Comparison of ENCODE assay signal across 9 cellular contexts in the genomic region with DNA sequence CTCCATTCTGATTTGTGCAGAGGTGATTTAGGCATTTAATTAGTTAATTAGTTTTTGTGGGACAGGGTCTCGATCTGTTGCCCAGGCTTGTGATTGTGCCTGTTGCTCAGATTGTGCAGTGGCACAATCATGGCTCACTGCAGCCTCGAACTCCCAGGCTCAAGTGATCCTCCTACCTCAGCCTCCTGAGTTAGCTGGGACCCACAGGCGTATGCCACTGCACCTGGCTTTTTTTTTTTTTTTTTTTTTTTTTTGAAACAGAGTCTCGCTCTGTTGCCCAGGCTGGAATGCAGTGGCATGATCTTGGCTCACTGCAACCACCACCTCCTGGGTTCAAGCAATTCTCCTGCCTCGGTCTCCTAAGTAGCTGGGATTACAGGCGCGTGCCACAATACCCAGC. TPM values are rescaled to one million over a fixed set of nuclear protein-coding genes. Genes with fewer than 3 reads are reported as not detected.
DNase-seq lines count a peak whose midpoint lies in the region; ATAC-seq, FAIRE-seq and TF ChIP-seq lines count a peak whose summit lies in the region.
"Not testable (repeated sequence)": the region's sequence is repeated elsewhere in the genome, so short reads cannot be mapped to it uniquely, and the experiment has no call there.
"Had no signal": no experiment of that assay in that cellular context is flagged by ENCODE, and none has a peak within 500 bp of the region (broad histone marks: within the 10 kb centered on the region; RNA-seq: fewer than 3 reads in every experiment).

No MANE protein-coding gene starts in this region.

- not testable (repeated sequence) for H3K9me3 Mint-ChIP-seq in nephron progenitor cell; stimulated activated memory B cell treated with anti-CD40 and anti-IgM and Interleukin-4, amounts not matched to agents 10 μg/mL and 1 μg/mL and 100 μg/mL, for 72 hours

- H3K4me1 ChIP-seq in BLaER1: peaks cover 67% of the 10 kb centered on the region
- peaks cover 38% of the 10 kb centered on the region for H3K4me1 ChIP-seq in DOHH2 (ENCODE audit: control insufficient read depth, low read length)
- H3K4me1 ChIP-seq in NT2/D1 (ENCODE audit: insufficient read depth, insufficient read length): peaks cover 11% of the 10 kb centered on the region
- peaks cover 46 to 67% of the 10 kb centered on the region in 2 experiments for H3K4me1 ChIP-seq in K562 (replicated peaks in 1 of 2; ENCODE audit: control insufficient read depth in 2 of 2, insufficient read depth in 2 of 2, low read length in 2 of 2)

- not testable (repeated sequence) for H3K36me3 Mint-ChIP-seq in nephron progenitor cell (ENCODE audit: low read depth); stimulated activated memory B cell treated with anti-CD40 and anti-IgM and Interleukin-4, amounts not matched to agents 10 μg/mL and 1 μg/mL and 100 μg/mL, for 72 hours

- not testable (repeated sequence) for DNase-seq in NT2/D1 (ENCODE audit: low read depth, low spot score); K562 (ENCODE audit: extremely low read depth in 1 of 4, low spot score in 3 of 4); nephron progenitor cell

- H3K9me2 ChIP-seq in DOHH2 (replicated peaks; ENCODE audit: control insufficient read depth, low read length); SU-DHL-6 (replicated peaks; ENCODE audit: insufficient read depth, low read length): not testable (repeated sequence)

- H3K27ac Mint-ChIP-seq in nephron progenitor cell: peak overlapping the region; percentile 91
- peak overlapping the region; percentile 86 for H3K27ac Mint-ChIP-seq in stimulated activated memory B cell treated with anti-CD40 and anti-IgM and Interleukin-4, amounts not matched to agents 10 μg/mL and 1 μg/mL and 100 μg/mL, for 72 hours

- not testable (repeated sequence) for TF ChIP-seq POLR2A in K562 (conservative IDR thresholded peaks at IDR 0.05)

- CTCF ChIA-PET in K562 (lab: Yijun Ruan, JAX; ENCODE audit: low intra/inter-chr PET ratio): not testable (repeated sequence)

- BruUV-seq in K562 (replicated peaks; lab: Mats Ljungman, UMichigan): not testable (repeated sequence)

- not testable (repeated sequence) for H3K27me3 ChIP-seq in BLaER1; DOHH2 (ENCODE audit: control insufficient read depth, low read length); NT2/D1 (ENCODE audit: insufficient read depth, insufficient read length); SU-DHL-6 (ENCODE audit: low read length); K562 (ENCODE audit: control insufficient read depth in 2 of 2, insufficient read depth in 2 of 2, low read length in 2 of 2)

- FAIRE-seq in K562 (lab: Jason Lieb, UNC): not testable (repeated sequence)

- not testable (repeated sequence) for H3K27me3 Mint-ChIP-seq in nephron progenitor cell (ENCODE audit: low read depth, poor library complexity); stimulated activated memory B cell treated with anti-CD40 and anti-IgM and Interleukin-4, amounts not matched to agents 10 μg/mL and 1 μg/mL and 100 μg/mL, for 72 hours

- intact Hi-C loops in K562 (cut with micrococcal nuclease): not testable (repeated sequence)

- TF ChIP-seq EP300 in K562 (IDR thresholded peaks at IDR 0.05; ENCODE audit: low read length): not testable (repeated sequence)

- TF ChIP-seq CTCF in DOHH2 (IDR thresholded peaks at IDR 0.05; ENCODE audit: low read depth, low read length, poor library complexity, severe bottlenecking); SU-DHL-6 (IDR thresholded peaks at IDR 0.05; ENCODE audit: insufficient read depth, low read length, poor library complexity, severe bottlenecking); K562 (IDR thresholded peaks at IDR 0.05 in 2 of 3, conservative IDR thresholded peaks at IDR 0.05 in 1 of 3; ENCODE audit: insufficient read depth in 2 of 3, low read depth in 1 of 3, low read length in 3 of 3); nephron progenitor cell (IDR thresholded peaks at IDR 0.05): not testable (repeated sequence)

- ATAC-seq in K562; stimulated activated memory B cell treated with anti-CD40 and anti-IgM and Interleukin-4, amounts not matched to agents 10 μg/mL and 1 μg/mL and 100 μg/mL, for 72 hours: not testable (repeated sequence)

- POLR2A ChIA-PET in K562 (lab: Yijun Ruan, JAX): interaction anchor here (1.4 to 2.1 kb wide), 2 partner anchors 12 to 22 kb away, joined by 5 to 7 read pairs; no protein-coding TSS in a partner anchor

- 91% methylated on average over 6 of the region's 7 CpGs for WGBS in K562 (ENCODE audit: insufficient coverage, low coverage, missing lambda C conversion rate)

- peak overlapping the region; percentile 81 for H3K4me2 ChIP-seq in BLaER1
- H3K4me2 ChIP-seq in DOHH2 (ENCODE audit: low read length): peak overlapping the region; percentile 68
- H3K4me2 ChIP-seq in SU-DHL-6 (ENCODE audit: low read depth, low read length, poor library complexity, severe bottlenecking): peak overlapping the region; percentile 19
- not testable (repeated sequence) for H3K4me2 ChIP-seq in K562 (ENCODE audit: insufficient read depth, low read length)

- H3K4me1 Mint-ChIP-seq in nephron progenitor cell: peaks cover 56% of the 10 kb centered on the region
- peaks cover 32% of the 10 kb centered on the region for H3K4me1 Mint-ChIP-seq in stimulated activated memory B cell treated with anti-CD40 and anti-IgM and Interleukin-4, amounts not matched to agents 10 μg/mL and 1 μg/mL and 100 μg/mL, for 72 hours

- H2AFZ ChIP-seq in SU-DHL-6 (ENCODE audit: low read depth, low read length, severe bottlenecking); K562 (ENCODE audit: low read depth, low read length): not testable (repeated sequence)

- not testable (repeated sequence) for H3K4me3 Mint-ChIP-seq in nephron progenitor cell
- H3K4me3 Mint-ChIP-seq in stimulated activated memory B cell treated with anti-CD40 and anti-IgM and Interleukin-4, amounts not matched to agents 10 μg/mL and 1 μg/mL and 100 μg/mL, for 72 hours: peak overlapping the region; percentile 62

- H3K4me3 ChIP-seq in BLaER1; NT2/D1 (ENCODE audit: insufficient read length, low read depth); SU-DHL-6 (ENCODE audit: insufficient read depth, low read length, poor library complexity, severe bottlenecking); K562: not testable (repeated sequence)
- peak overlapping the region; percentile 48 for H3K4me3 ChIP-seq in DOHH2 (ENCODE audit: low read length)

- not testable (repeated sequence) for H4K20me1 ChIP-seq in BLaER1; DOHH2 (ENCODE audit: control insufficient read depth, insufficient read depth, low read depth, low read length); SU-DHL-6 (ENCODE audit: low read depth, low read length); K562 (replicated peaks; ENCODE audit: control insufficient read depth, insufficient read depth, low read length)

- H3K9me1 ChIP-seq in K562 (ENCODE audit: control insufficient read depth, insufficient read depth, low read length): not testable (repeated sequence)

- H3K9ac ChIP-seq in BLaER1 (peak overlapping the region; percentile 45; the same call in 1 of the 2 replicates), NT2/D1 (ENCODE audit: insufficient read length, low read depth) (peak overlapping the region; percentile 21)
- not testable (repeated sequence) for H3K9ac ChIP-seq in SU-DHL-6 (ENCODE audit: low read length); K562 (ENCODE audit: insufficient read depth in 1 of 2, low read depth in 2 of 2, low read length in 2 of 2)

- not testable (repeated sequence) for H3K36me3 ChIP-seq in BLaER1; DOHH2 (ENCODE audit: control insufficient read depth, low read length); NT2/D1 (ENCODE audit: insufficient read depth, insufficient read length, low read length); SU-DHL-6 (ENCODE audit: low read length); K562 (ENCODE audit: control insufficient read depth, insufficient read depth, low read length)

- 0 out of 2 replicates have a peak overlapping the region, but pooled peaks have one; percentile 26 for H3K27ac ChIP-seq in BLaER1
- peak overlapping the region; percentile 31 for H3K27ac ChIP-seq in DOHH2 (ENCODE audit: low read depth, low read length)
- H3K27ac ChIP-seq in SU-DHL-6 (ENCODE audit: low read depth, low read length); K562 (ENCODE audit: extremely low read depth, low read depth, low read length): not testable (repeated sequence)

- in situ Hi-C loops in K562 (cut with MboI): not testable (repeated sequence)

- not testable (repeated sequence) for H3F3A ChIP-seq in DOHH2 (ENCODE audit: control insufficient read depth, insufficient read depth); SU-DHL-6 (ENCODE audit: insufficient read depth)

- not testable (repeated sequence) for H3K9me3 ChIP-seq in BLaER1; DOHH2 (ENCODE audit: control insufficient read depth, insufficient read depth, low read length); NT2/D1 (ENCODE audit: insufficient read depth, low read length); SU-DHL-6 (ENCODE audit: insufficient read depth, low read length); K562 (replicated peaks; ENCODE audit: control insufficient read depth, insufficient read depth, low read depth, low read length)

- not testable (repeated sequence) for TF ChIP-seq RAD21 in K562 (CRISPR knock-in tag; conservative IDR thresholded peaks at IDR 0.05 in 1 of 2, IDR thresholded peaks at IDR 0.05 in 1 of 2)

- H3K79me2 ChIP-seq in DOHH2 (ENCODE audit: control insufficient read depth, low read length); SU-DHL-6 (ENCODE audit: insufficient read depth, low read length); K562 (ENCODE audit: control insufficient read depth, insufficient read depth, low read length): not testable (repeated sequence)

RNA-seq across cellular contexts. Expression of a gene that starts 9.2 kb away (rescaled TPM):
- total RNA-seq in K562 (2011; cell fraction: chromatin; rRNA removed; ENCODE audit: low replicate concordance): 97.4 and 224 TPM in 2 replicates
- 129 and 166 TPM in 2 replicates for total RNA-seq in K562 (2011; cell fraction: nucleolus; rRNA removed)
- total RNA-seq in K562 (2011; cell fraction: nucleoplasm; rRNA removed): 142 and 171 TPM in 2 replicates
- total RNA-seq in K562 (2014; rRNA removed) (75.4 and 91.8 TPM in 2 replicates), K562 (2014; rRNA removed; fragmentation: Illumina TruSeq; extraction: Trizol) (80.6 and 85.0 TPM in 2 replicates), K562 (2015; rRNA removed; fragmentation: Illumina TruSeq; extraction: Trizol) (110 and 114 TPM in 2 replicates), K562 (2021) (202 and 225 TPM in 2 replicates)
- polyA plus RNA-seq in K562 (2011; rRNA removed) (56.7 and 114 TPM in 2 replicates), K562 (2014; fragmentation: Illumina TruSeq; extraction: Trizol) (174 and 221 TPM in 2 replicates), K562 (2014; fragmentation: Nextera tagmentation; extraction: Ambion mirVana) (10 to 100 TPM; 24.3 to 34.3 TPM), K562 (2014; rRNA removed) (74.2 and 79.4 TPM in 2 replicates)
- 56.3 and 107 TPM in 2 replicates for polyA plus RNA-seq in K562 (2011; cell fraction: cytosol; rRNA removed)
- polyA plus RNA-seq in K562 (2011; cell fraction: nucleus; rRNA removed): 80.5 and 114 TPM in 2 replicates
- polyA plus RNA-seq in K562 (2012): 152 and 220 TPM in 2 replicates
- polyA minus RNA-seq in K562 (2011; rRNA and poly(A)+ RNA removed): 64.6 and 73.0 TPM in 2 replicates
- 66.4 and 80.3 TPM in 2 replicates for polyA minus RNA-seq in K562 (2011; cell fraction: cytosol; rRNA and poly(A)+ RNA removed)
- polyA minus RNA-seq in K562 (2011; cell fraction: nucleus; rRNA and poly(A)+ RNA removed): 15.9 and 30.7 TPM in 2 replicates
- total RNA-seq: A673, Calu3 had no signal

RNA-seq across cellular contexts. Expression of a gene that starts 25.1 kb away (rescaled TPM):
- 45.6 and 86.1 TPM in 2 replicates for total RNA-seq in K562 (2011; cell fraction: chromatin; rRNA removed; ENCODE audit: low replicate concordance)
- total RNA-seq in K562 (2011; cell fraction: nucleolus; rRNA removed): 57.9 and 68.0 TPM in 2 replicates
- 66.3 and 114 TPM in 2 replicates for total RNA-seq in K562 (2011; cell fraction: nucleoplasm; rRNA removed)
- total RNA-seq in K562 (2014; rRNA removed) (112 and 115 TPM in 2 replicates), K562 (2014; rRNA removed; fragmentation: Illumina TruSeq; extraction: Trizol) (37.3 and 39.2 TPM in 2 replicates), K562 (2015; rRNA removed; fragmentation: Illumina TruSeq; extraction: Trizol) (72.8 and 76.7 TPM in 2 replicates), K562 (2021) (80.7 and 86.5 TPM in 2 replicates)
- polyA plus RNA-seq in K562 (2011; rRNA removed) (38.9 and 73.1 TPM in 2 replicates), K562 (2014; fragmentation: Illumina TruSeq; extraction: Trizol) (64.1 and 72.4 TPM in 2 replicates), K562 (2014; fragmentation: Nextera tagmentation; extraction: Ambion mirVana) (10 to 100 TPM in 1 of 2 experiments, 1 to 10 TPM in 1; 7.7 to 10.8 TPM), K562 (2014; rRNA removed) (64.3 and 68.8 TPM in 2 replicates)
- polyA plus RNA-seq in K562 (2011; cell fraction: cytosol; rRNA removed): 79.6 and 90.5 TPM in 2 replicates
- 56.0 and 57.6 TPM in 2 replicates for polyA plus RNA-seq in K562 (2011; cell fraction: nucleus; rRNA removed)
- 120 and 164 TPM in 2 replicates for polyA plus RNA-seq in K562 (2012)
- polyA minus RNA-seq in K562 (2011; rRNA and poly(A)+ RNA removed): 37.4 and 44.7 TPM in 2 replicates
- 56.5 and 107 TPM in 2 replicates for polyA minus RNA-seq in K562 (2011; cell fraction: cytosol; rRNA and poly(A)+ RNA removed)
- polyA minus RNA-seq in K562 (2011; cell fraction: nucleus; rRNA and poly(A)+ RNA removed): 12.7 and 19.0 TPM in 2 replicates
